ENCODE assay signal across 21 cellular contexts in the genomic region with DNA sequence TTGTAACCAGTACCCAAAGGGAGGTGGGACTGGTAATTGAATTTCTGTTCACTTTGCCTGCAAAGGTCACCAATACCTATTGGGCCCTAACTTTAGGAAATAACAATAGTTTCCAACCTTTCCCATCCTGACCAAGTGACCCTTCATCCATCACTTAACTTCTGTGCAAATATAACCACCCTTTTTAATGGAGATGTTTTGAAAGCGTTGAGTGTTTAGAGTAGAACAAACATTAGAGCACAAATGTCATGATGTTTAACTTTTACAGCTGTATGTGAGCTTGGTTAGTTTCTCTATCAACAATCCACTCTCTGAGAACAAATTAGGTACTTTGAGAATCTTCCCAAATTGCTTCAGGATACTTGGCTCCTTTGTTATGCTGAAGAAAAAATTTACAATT.
DNase-seq lines count a peak whose midpoint lies in the region; ATAC-seq and TF ChIP-seq lines count a peak whose summit lies in the region.
"Had no signal": no experiment of that assay in that cellular context is flagged by ENCODE, and none has a peak within 500 bp of the region (broad histone marks: within the 10 kb centered on the region; RNA-seq: fewer than 3 reads in every experiment).

No MANE protein-coding gene starts in this region.

- H3K36me3 Mint-ChIP-seq in type B pancreatic cell = peaks cover 6% of the 10 kb centered on the region

- H3K27ac ChIP-seq in left lung = no peak overlapping the region
- H3K27ac ChIP-seq: 22Rv1, C4-2B had no signal

- DNase-seq in DMS153 (lab: John Stamatoyannopoulos, UW) (peak; percentile 28), DMS153 treated with DMSO at 0.1 percent for 48 hours (lab: John Stamatoyannopoulos, UW; ENCODE audit: unreplicated experiment) (no peak), NCI-H69 (lab: John Stamatoyannopoulos, UW) (peak; percentile 79), left lung (no peak), type B pancreatic cell (ENCODE audit: extremely low spot score, unreplicated experiment) (no peak), iPS-NIHi7 (ENCODE audit: extremely low spot score) (no peak)
- DNase-seq: AML-193, NCI-H1092 treated with DMSO at 0.1 percent for 48 hours, NCI-H1436 treated with DMSO at 0.1 percent for 48 hours, NCI-H1930, NCI-H226, NCI-H526, SIG-M5, SK-N-SH, T-helper 2 cell had no signal

- TF ChIP-seq CTCF in left lung (IDR thresholded peaks at IDR 0.05) = no peak
- TF ChIP-seq CTCF in type B pancreatic cell (conservative IDR thresholded peaks at IDR 0.05) = no peak

- H3K27me3 ChIP-seq in left lung = no peaks in the 10 kb centered on the region

- no peaks in the 10 kb centered on the region for H3K9me3 Mint-ChIP-seq in type B pancreatic cell

- intact Hi-C loops in left lung (cut with DNase I) = no loop called here

- H3K4me1 ChIP-seq in left lung = no peaks in the 10 kb centered on the region

- no peak overlapping the region for H3K4me3 ChIP-seq in left lung

- peak; percentile 57 for ATAC-seq in left lung
- ATAC-seq in HG03025 (IDR thresholded peaks at IDR 0.05; ENCODE audit: low FRiP score, unreplicated experiment) = no peak
- ATAC-seq in GM21576 (IDR thresholded peaks at IDR 0.05; ENCODE audit: unreplicated experiment) = no peak
- ATAC-seq: HCT116, Panc1 had no signal

- no peaks in the 10 kb centered on the region for H3K27me3 Mint-ChIP-seq in type B pancreatic cell

- H3K36me3 ChIP-seq in left lung = peaks cover 0 to 7% of the 10 kb centered on the region in 2 donors

- no peaks in the 10 kb centered on the region for H3K9me3 ChIP-seq in left lung
- H3K9me3 ChIP-seq: SK-N-SH had no signal

- H3K27ac Mint-ChIP-seq in type B pancreatic cell = peak overlapping the region; percentile 34

- H3K4me3 Mint-ChIP-seq in type B pancreatic cell = no peak overlapping the region

- peaks cover 30% of the 10 kb centered on the region for H3K4me1 Mint-ChIP-seq in type B pancreatic cell (ENCODE audit: unreplicated experiment)

Comparison
In these comparisons a context has a peak if more than half of its experiments do, and no peak if none do; other contexts are left out.
1. DNase-seq: peak in DMS153 (single experiment) and NCI-H69 (single experiment); none in DMS153 treated with DMSO at 0.1 percent for 48 hours (single experiment), left lung (0 of 2), type B pancreatic cell (single experiment) and iPS-NIHi7 (single experiment).